ENCODE assay signal across 25 cellular contexts in genomic region chr3:133828576-133829309, GRCh38. TPM values are rescaled to one million over a fixed set of nuclear protein-coding genes. Genes with fewer than 3 reads are reported as not detected.
DNase-seq lines count a peak whose midpoint lies in the region; ATAC-seq and TF ChIP-seq lines count a peak whose summit lies in the region.
"Had no signal": no experiment of that assay in that cellular context is flagged by ENCODE, and none has a peak within 500 bp of the region (broad histone marks: within the 10 kb centered on the region; RNA-seq: fewer than 3 reads in every experiment).

No MANE protein-coding gene starts in this region.

- H3K4me1 ChIP-seq in BLaER1: peaks cover 21% of the 10 kb centered on the region
- H3K4me1 ChIP-seq in H9 (ENCODE audit: insufficient read depth, low read length): no peaks in the 10 kb centered on the region
- H3K4me1 ChIP-seq in endodermal cell (ENCODE audit: control insufficient read depth, insufficient read depth, low read length): no peaks in the 10 kb centered on the region
- no peaks in the 10 kb centered on the region for H3K4me1 ChIP-seq in SJCRH30
- no peaks in the 10 kb centered on the region for H3K4me1 ChIP-seq in psoas muscle
- H3K4me1 ChIP-seq: parathyroid adenoma, sigmoid colon had no signal

- H3K27me3 Mint-ChIP-seq in H9 (ENCODE audit: low read depth) (no peaks in the 10 kb centered on the region), endodermal cell (ENCODE audit: insufficient read depth) (no peaks in the 10 kb centered on the region)
- H3K27me3 Mint-ChIP-seq: activated CD4-positive, alpha-beta T cell treated with anti-CD3 and anti-CD28 coated beads, Interleukin-2, amount 10 ng/mL, durations not matched to agents 7 days and 5 days; activated naive CD8-positive, alpha-beta T cell; CD4-positive, CD25-positive, alpha-beta regulatory T cell; natural killer cell treated with Interleukin-12 subunit alpha and Interleukin-12 subunit beta and Interleukin-15 and Interleukin-18, amount 100 ng/mL, for 72 hours had no signal

- no peak for ATAC-seq in GM21423 (IDR thresholded peaks at IDR 0.05; ENCODE audit: unreplicated experiment)
- no peak for ATAC-seq in psoas muscle
- ATAC-seq: GM12878; left colon; natural killer cell treated with Interleukin-12 subunit alpha and Interleukin-12 subunit beta and Interleukin-15 and Interleukin-18, amount 100 ng/mL, for 72 hours had no signal

- no peak overlapping the region for H3K4me3 Mint-ChIP-seq in H9
- H3K4me3 Mint-ChIP-seq in endodermal cell: no peak overlapping the region
- H3K4me3 Mint-ChIP-seq: activated CD4-positive, alpha-beta T cell treated with anti-CD3 and anti-CD28 coated beads, Interleukin-2, amount 10 ng/mL, durations not matched to agents 7 days and 5 days; activated naive CD8-positive, alpha-beta T cell; CD4-positive, CD25-positive, alpha-beta regulatory T cell; natural killer cell treated with Interleukin-12 subunit alpha and Interleukin-12 subunit beta and Interleukin-15 and Interleukin-18, amount 100 ng/mL, for 72 hours had no signal

- H2BK15ac ChIP-seq in H9 (ENCODE audit: low read depth, low read length): no peak overlapping the region

- H3K23me2 ChIP-seq in H9 (ENCODE audit: insufficient read length, low read depth, low read length, poor library complexity, severe bottlenecking): no peaks in the 10 kb centered on the region

- H3K4ac ChIP-seq in H9 (ENCODE audit: low read depth, low read length): no peak overlapping the region

- H3K36me3 ChIP-seq in BLaER1 (peaks cover 29% of the 10 kb centered on the region), endodermal cell (ENCODE audit: control insufficient read depth, insufficient read depth, low read length) (no peaks in the 10 kb centered on the region), SJCRH30 (peaks cover 4% of the 10 kb centered on the region; the same call in 1 of the 2 replicates), psoas muscle (ENCODE audit: insufficient read depth in 1 of 2, low read depth in 1 of 2) (peaks cover 0 to 29% of the 10 kb centered on the region in 2 donors)

- no peak overlapping the region for H2BK12ac ChIP-seq in H9 (ENCODE audit: insufficient read length, low read depth, low read length)

- intact Hi-C loops in psoas muscle (cut with DNase I): no loop called here

- no peak overlapping the region for H4K5ac ChIP-seq in H9 (ENCODE audit: insufficient read length, low read depth, low read length)

- no peaks in the 10 kb centered on the region for H3K79me1 ChIP-seq in H9 (ENCODE audit: insufficient read depth, low read depth, low read length, poor library complexity, severe bottlenecking)

- H3K27ac Mint-ChIP-seq in H9 (peak overlapping the region in 1 of 3 experiments; percentile 28; a peak in 1 of 7 replicates), endodermal cell (no peak overlapping the region)
- H3K27ac Mint-ChIP-seq: activated CD4-positive, alpha-beta T cell treated with anti-CD3 and anti-CD28 coated beads, Interleukin-2, amount 10 ng/mL, durations not matched to agents 7 days and 5 days; activated naive CD8-positive, alpha-beta T cell; activated T-helper 2 cell treated with anti-CD3 and anti-CD28 coated beads, Interferon-gamma antibody, Interleukin-2, Interleukin-4, amounts not matched to agents 10 μg/mL and 5 μg/mL and 100 μg/mL, durations not matched to agents 14 hours and 24 hours and 36 hours; natural killer cell treated with Interleukin-12 subunit alpha and Interleukin-12 subunit beta and Interleukin-15 and Interleukin-18, amount 100 ng/mL, for 72 hours had no signal

- peaks cover 0 to 7% of the 10 kb centered on the region in 2 experiments; a peak in 1 of 4 replicates for H3K4me1 Mint-ChIP-seq in H9
- no peaks in the 10 kb centered on the region for H3K4me1 Mint-ChIP-seq in endodermal cell
- H3K4me1 Mint-ChIP-seq: activated CD4-positive, alpha-beta T cell treated with anti-CD3 and anti-CD28 coated beads, Interleukin-2, amount 10 ng/mL, durations not matched to agents 7 days and 5 days; CD4-positive, CD25-positive, alpha-beta regulatory T cell had no signal

- H2BK5ac ChIP-seq in H9 (ENCODE audit: insufficient read length, low read length): no peak overlapping the region

- H3K36me3 Mint-ChIP-seq in H9 (ENCODE audit: insufficient read depth in 1 of 3, low read depth in 3 of 3) (peaks cover 6 to 19% (median 8%) of the 10 kb centered on the region in 3 experiments; a peak in 5 of 7 replicates), endodermal cell (ENCODE audit: low read depth) (peaks cover 6% of the 10 kb centered on the region)
- H3K36me3 Mint-ChIP-seq: natural killer cell treated with Interleukin-12 subunit alpha and Interleukin-12 subunit beta and Interleukin-15 and Interleukin-18, amount 100 ng/mL, for 72 hours had no signal

- H4K91ac ChIP-seq in H9 (ENCODE audit: insufficient read length, low read depth, low read length): no peak overlapping the region

- no peak overlapping the region for H2AFZ ChIP-seq in H9 (ENCODE audit: low read length)
- H2AFZ ChIP-seq: parathyroid adenoma, PC-9 had no signal

- no peak overlapping the region for H3K56ac ChIP-seq in H9 (ENCODE audit: insufficient read length, low read depth, low read length)

- H3K23ac ChIP-seq in H9 (ENCODE audit: insufficient read length, low read depth, low read length): no peak overlapping the region

- no peak overlapping the region for H3K27ac ChIP-seq in BLaER1
- H3K27ac ChIP-seq in H9 (ENCODE audit: insufficient read length, low read depth, low read length): no peak overlapping the region
- H3K27ac ChIP-seq in endodermal cell (ENCODE audit: low read depth, low read length): no peak overlapping the region
- H3K27ac ChIP-seq in SJCRH30: no peak overlapping the region
- H3K27ac ChIP-seq in psoas muscle: no peak overlapping the region
- H3K27ac ChIP-seq: parathyroid adenoma, PC-9, sigmoid colon, SK-N-MC, VCaP had no signal

- no peak overlapping the region for H4K8ac ChIP-seq in H9 (replicated peaks; ENCODE audit: insufficient read length, low read depth, low read length)

- H2BK20ac ChIP-seq in H9 (ENCODE audit: low read depth, low read length, poor library complexity, severe bottlenecking): no peak overlapping the region

- H2BK120ac ChIP-seq in H9 (ENCODE audit: low read depth, low read length, poor library complexity, severe bottlenecking): no peak overlapping the region

- no peak overlapping the region for H3K18ac ChIP-seq in H9 (ENCODE audit: insufficient read length, low read depth, low read length)

- no peaks in the 10 kb centered on the region for H3K79me2 ChIP-seq in H9 (ENCODE audit: insufficient read depth, low read length)
- H3K79me2 ChIP-seq: parathyroid adenoma had no signal

- TF ChIP-seq CTCF in H9 (conservative IDR thresholded peaks at IDR 0.05) (no peak), endodermal cell (conservative IDR thresholded peaks at IDR 0.05) (no peak), psoas muscle (IDR thresholded peaks at IDR 0.05) (no peak)

- H3K9me3 Mint-ChIP-seq in H9 (no peaks in the 10 kb centered on the region), endodermal cell (no peaks in the 10 kb centered on the region)
- H3K9me3 Mint-ChIP-seq: activated CD4-positive, alpha-beta T cell treated with anti-CD3 and anti-CD28 coated beads, Interleukin-2, amount 10 ng/mL, durations not matched to agents 7 days and 5 days; activated T-helper 2 cell treated with anti-CD3 and anti-CD28 coated beads, Interferon-gamma antibody, Interleukin-2, Interleukin-4, amounts not matched to agents 10 μg/mL and 5 μg/mL and 100 μg/mL, durations not matched to agents 14 hours and 24 hours and 36 hours; CD4-positive, CD25-positive, alpha-beta regulatory T cell; natural killer cell treated with Interleukin-12 subunit alpha and Interleukin-12 subunit beta and Interleukin-15 and Interleukin-18, amount 100 ng/mL, for 72 hours had no signal

- H4K20me1 ChIP-seq in BLaER1: no peaks in the 10 kb centered on the region
- H4K20me1 ChIP-seq in H9 (ENCODE audit: control insufficient read depth, insufficient read depth, insufficient read length): no peaks in the 10 kb centered on the region

- H3K14ac ChIP-seq in H9 (ENCODE audit: insufficient read depth, low read length): no peak overlapping the region

- H3K4me3 ChIP-seq in BLaER1: no peak overlapping the region
- H3K4me3 ChIP-seq in endodermal cell (ENCODE audit: low read length): no peak overlapping the region
- H3K4me3 ChIP-seq in SJCRH30: no peak overlapping the region
- no peak overlapping the region for H3K4me3 ChIP-seq in psoas muscle
- H3K4me3 ChIP-seq: GM12878, PC-9, sigmoid colon, SK-N-MC had no signal

- no peak overlapping the region for H2AK5ac ChIP-seq in H9 (ENCODE audit: insufficient read length, low read length)

- H3K9ac ChIP-seq in BLaER1 (no peak overlapping the region), H9 (ENCODE audit: extremely low read depth, insufficient read length, low read length) (no peak overlapping the region), endodermal cell (ENCODE audit: extremely low read depth, low read length, poor library complexity, severe bottlenecking) (no peak overlapping the region)
- H3K9ac ChIP-seq: parathyroid adenoma had no signal

- H3K4me2 ChIP-seq in BLaER1 (peak overlapping the region; percentile 14; the same call in 1 of the 2 replicates), H9 (ENCODE audit: insufficient read depth, insufficient read length, low read length) (no peak overlapping the region)
- H3K4me2 ChIP-seq: PC-9 had no signal

- WGBS in H9 (ENCODE audit: extremely low coverage, insufficient read length, low lambda C conversion rate): no CpG with 5 or more reads among the region's 12 CpGs
- WGBS in endodermal cell (ENCODE audit: insufficient coverage in 1 of 2, insufficient read length in 1 of 2), 2 experiments: 80 to 88% methylated on average over 5 to 12 of the region's 12 CpGs
- 66 to 78% (median 77%) methylated on average over 12 of the region's 12 CpGs for WGBS in psoas muscle, 3 donors

- no peaks in the 10 kb centered on the region for H3K27me3 ChIP-seq in BLaER1
- H3K27me3 ChIP-seq in H9 (ENCODE audit: insufficient read depth, low read length): no peaks in the 10 kb centered on the region
- H3K27me3 ChIP-seq in endodermal cell (ENCODE audit: control insufficient read depth, insufficient read depth, low read length, poor library complexity, severe bottlenecking): no peaks in the 10 kb centered on the region
- no peaks in the 10 kb centered on the region for H3K27me3 ChIP-seq in SJCRH30
- no peaks in the 10 kb centered on the region for H3K27me3 ChIP-seq in psoas muscle (ENCODE audit: insufficient read depth in 3 of 3, low read length in 2 of 3)
- H3K27me3 ChIP-seq: sigmoid colon had no signal

- H3K9me3 ChIP-seq in BLaER1: no peaks in the 10 kb centered on the region
- H3K9me3 ChIP-seq in H9 (ENCODE audit: control insufficient read depth, low read depth, low read length): no peaks in the 10 kb centered on the region
- no peaks in the 10 kb centered on the region for H3K9me3 ChIP-seq in endodermal cell (ENCODE audit: control insufficient read depth, low read length)
- H3K9me3 ChIP-seq in SJCRH30 (replicated peaks): no peaks in the 10 kb centered on the region
- no peaks in the 10 kb centered on the region for H3K9me3 ChIP-seq in psoas muscle
- H3K9me3 ChIP-seq: sigmoid colon had no signal

- no peak overlapping the region for H3T11ph ChIP-seq in H9 (ENCODE audit: low read length)

- DNase-seq in H9 (peak; percentile 76), endodermal cell (peak; percentile 77), iPS-NIHi11 (ENCODE audit: low spot score) (peak; percentile 62), SJCRH30 (no peak), A172 (ENCODE audit: low spot score) (no peak), psoas muscle (no peak)
- DNase-seq: activated CD4-positive, alpha-beta T cell treated with anti-CD3 and anti-CD28 coated beads, Interleukin-2, amount 10 ng/mL, durations not matched to agents 7 days and 5 days; CD4-positive, CD25-positive, alpha-beta regulatory T cell; erythroblast; Karpas-422; left colon; midbrain; NCI-H1930; NCI-H345; PC-9; sigmoid colon had no signal

RNA-seq across cellular contexts. Expression of gene SRPRB, which starts 23.1 kb away (rescaled TPM):
- total RNA-seq in H9 (2021) (53.7 and 54.8 TPM in 2 replicates), endodermal cell (10 to 100 TPM; 26.1 to 33.6 TPM), psoas muscle (10 to 100 TPM; 28.0 to 52.3 (median 43.1) TPM)
- 29.0 TPM for polyA plus RNA-seq in endodermal cell (2013, experiment 1 of 2)
- 27.4 TPM for polyA plus RNA-seq in endodermal cell (2013, experiment 2 of 2)
- total RNA-seq in SJCRH30 (2014; rRNA removed; shearing (Covaris generic)): 36.0 and 46.3 TPM in 2 replicates
- 96.0 and 107 TPM in 2 replicates for total RNA-seq in A172 (2014; rRNA removed; shearing (Covaris generic))
- polyA plus RNA-seq in psoas muscle: 10 to 100 TPM; 33.5 to 70.4 (median 48.9) TPM

Comparison
In these comparisons a context has a peak if more than half of its experiments do, and no peak if none do; other contexts are left out.
1. DNase-seq: peak in H9 (single experiment), endodermal cell (single experiment) and iPS-NIHi11 (single experiment); none in SJCRH30 (0 of 2), A172 (single experiment) and psoas muscle (0 of 2).